In genomic region chrX:111447298-111447697, GRCh38 we compare ENCODE assay signal across 9 cellular contexts. TPM values are rescaled to one million over a fixed set of nuclear protein-coding genes. Genes with fewer than 3 reads are reported as not detected.
DNase-seq lines count a peak whose midpoint lies in the region; ATAC-seq, FAIRE-seq and TF ChIP-seq lines count a peak whose summit lies in the region.
"Had no signal": no experiment of that assay in that cellular context is flagged by ENCODE, and none has a peak within 500 bp of the region (broad histone marks: within the 10 kb centered on the region; RNA-seq: fewer than 3 reads in every experiment).

No MANE protein-coding gene starts in this region.

- CTCF ChIA-PET in RWPE1 (lab: Yijun Ruan, JAX) = interaction anchor here (0.9 kb wide), 1 partner anchor 9 kb away, joined by 3 read pairs; no protein-coding TSS in a partner anchor

- H3K4me3 ChIP-seq in OCI-LY3 (ENCODE audit: low read length) = no peak overlapping the region

- H3K9me3 Mint-ChIP-seq in glutamatergic neuron (ENCODE audit: unreplicated experiment) = no peaks in the 10 kb centered on the region

- H3K27ac Mint-ChIP-seq in glutamatergic neuron (ENCODE audit: unreplicated experiment) = no peak overlapping the region

- no peaks in the 10 kb centered on the region for H3K36me3 ChIP-seq in OCI-LY3 (replicated peaks; ENCODE audit: low read depth, low read length)

- peak; percentile 48 for TF ChIP-seq CTCF in D721Med (IDR thresholded peaks at IDR 0.05; ENCODE audit: insufficient read depth, missing control alignments)
- peak; percentile 66 for TF ChIP-seq CTCF in OCI-LY3 (IDR thresholded peaks at IDR 0.05; ENCODE audit: low read depth, low read length)
- TF ChIP-seq CTCF in glutamatergic neuron (IDR thresholded peaks at IDR 0.05; ENCODE audit: partially characterized antibody, unreplicated experiment) = peak; percentile 50
- TF ChIP-seq CTCF in RWPE1 (conservative IDR thresholded peaks at IDR 0.05; ENCODE audit: low read depth) = no peak

- peak; percentile 89 for ATAC-seq in GM18909 (IDR thresholded peaks at IDR 0.05; ENCODE audit: poor library complexity, unreplicated experiment)
- no peak for ATAC-seq in GM18517 (IDR thresholded peaks at IDR 0.05; ENCODE audit: unreplicated experiment)

- FAIRE-seq in D721Med (lab: Jason Lieb, UNC) = no peak
- FAIRE-seq in HTR-8/SVneo (lab: Jason Lieb, UNC) = no peak

- no peaks in the 10 kb centered on the region for H3K36me3 Mint-ChIP-seq in glutamatergic neuron (ENCODE audit: unreplicated experiment)

- H4K20me1 ChIP-seq in OCI-LY3 (ENCODE audit: insufficient read depth, low read length) = no peaks in the 10 kb centered on the region

- no peaks in the 10 kb centered on the region for H3K27me3 Mint-ChIP-seq in glutamatergic neuron (ENCODE audit: unreplicated experiment)

- DNase-seq in D721Med (ENCODE audit: insufficient read length, low spot score) (no peak), HTR-8/SVneo (ENCODE audit: insufficient read length, low spot score) (peak; percentile 0), glutamatergic neuron (peak; percentile 54), RWPE1 (ENCODE audit: low spot score) (no peak)
- DNase-seq in effector CD4-positive, alpha-beta T cell = no peak

- no peaks in the 10 kb centered on the region for H3K9me3 ChIP-seq in OCI-LY3 (ENCODE audit: insufficient read depth, low read length)

- H3K79me2 ChIP-seq in OCI-LY3 (ENCODE audit: low read length) = no peaks in the 10 kb centered on the region

- H3K27me3 ChIP-seq in OCI-LY3 (ENCODE audit: low read depth, low read length) = no peaks in the 10 kb centered on the region

- no peak overlapping the region for H3K9ac ChIP-seq in OCI-LY3 (ENCODE audit: low read length)

- no peaks in the 10 kb centered on the region for H3K4me1 Mint-ChIP-seq in glutamatergic neuron (ENCODE audit: low read depth, unreplicated experiment)

- POLR2A ChIA-PET in RWPE1 (lab: Yijun Ruan, JAX; ENCODE audit: low non-redundant PET) = no interaction called here

- H3K27ac ChIP-seq in OCI-LY3 (ENCODE audit: low read length) = no peak overlapping the region
- H3K27ac ChIP-seq in RWPE1 = no peak overlapping the region
- H3K27ac ChIP-seq: HL-60 had no signal

- peak overlapping the region; percentile 93 for H2AFZ ChIP-seq in OCI-LY3 (ENCODE audit: low read depth, low read length)

- H3K4me1 ChIP-seq in OCI-LY3 (ENCODE audit: low read length) = peaks cover 30% of the 10 kb centered on the region

- peak overlapping the region; percentile 33 for H3K4me2 ChIP-seq in OCI-LY3 (ENCODE audit: low read length)

- no peak overlapping the region for H3K4me3 Mint-ChIP-seq in glutamatergic neuron (ENCODE audit: unreplicated experiment)

RNA-seq across cellular contexts. Expression of gene DCX, which starts 35.3 kb away (rescaled TPM):
- total RNA-seq in glutamatergic neuron (ENCODE audit: unreplicated experiment) = 614 TPM

Comparison
In these comparisons a context has a peak if more than half of its experiments do, and no peak if none do; other contexts are left out.
1. DNase-seq: peak in HTR-8/SVneo (single experiment) and glutamatergic neuron (single experiment); none in D721Med (single experiment), effector CD4-positive, alpha-beta T cell (single experiment) and RWPE1 (single experiment).